Comparison of ENCODE assay signal across 13 cellular contexts in genomic region chrX:153909024-153909979, GRCh38. TPM values are rescaled to one million over a fixed set of nuclear protein-coding genes. Genes with fewer than 3 reads are reported as not detected.
A peak's percentile ranks its signal among the peaks of the same experiment; 100 is the strongest.
DNase-seq lines count a peak whose midpoint lies in the region; ATAC-seq and TF ChIP-seq lines count a peak whose summit lies in the region.
"Had no signal": no experiment of that assay in that cellular context is flagged by ENCODE, and none has a peak within 500 bp of the region (broad histone marks: within the 10 kb centered on the region; RNA-seq: fewer than 3 reads in every experiment).

No MANE protein-coding gene starts in this region.

- H3K79me1 ChIP-seq in mesendoderm (ENCODE audit: low read length) = no peaks in the 10 kb centered on the region

- H2BK120ac ChIP-seq in mesendoderm (ENCODE audit: low read depth, low read length) = no peak overlapping the region

- no peaks in the 10 kb centered on the region for H3K9me3 Mint-ChIP-seq in activated CD4-positive, alpha-beta T cell treated with anti-CD3 and anti-CD28 coated beads for 36 hours (ENCODE audit: low read depth)
- no peaks in the 10 kb centered on the region for H3K9me3 Mint-ChIP-seq in activated naive CD4-positive, alpha-beta T cell treated with anti-CD3 and anti-CD28 coated beads for 36 hours

- POLR2A ChIA-PET in activated CD4-positive, alpha-beta T cell treated with anti-CD3 and anti-CD28 coated beads for 36 hours (lab: Charles Lee) = no interaction called here

- CTCF ChIA-PET in activated CD4-positive, alpha-beta T cell treated with anti-CD3 and anti-CD28 coated beads for 36 hours (lab: Charles Lee) = no interaction called here
- CTCF ChIA-PET in activated naive CD4-positive, alpha-beta T cell treated with anti-CD3 and anti-CD28 coated beads for 36 hours (lab: Charles Lee) = no interaction called here

- H3K79me2 ChIP-seq in mesendoderm (ENCODE audit: control insufficient read depth, insufficient read depth, low read length) (no peaks in the 10 kb centered on the region), smooth muscle cell (ENCODE audit: low read depth) (no peaks in the 10 kb centered on the region)

- H3K27ac ChIP-seq in mesendoderm (ENCODE audit: low read depth, low read length) = no peak overlapping the region
- H3K27ac ChIP-seq in smooth muscle cell (ENCODE audit: low read depth) = no peak overlapping the region

- H4K5ac ChIP-seq in mesendoderm (ENCODE audit: low read length) = no peak overlapping the region

- H3K27ac Mint-ChIP-seq in activated CD4-positive, alpha-beta T cell treated with anti-CD3 and anti-CD28 coated beads for 36 hours = no peak overlapping the region
- H3K27ac Mint-ChIP-seq in activated naive CD4-positive, alpha-beta T cell treated with anti-CD3 and anti-CD28 coated beads for 36 hours = no peak overlapping the region

- H3K18ac ChIP-seq in mesendoderm (ENCODE audit: low read length) = no peak overlapping the region

- H4K20me1 ChIP-seq in smooth muscle cell (ENCODE audit: low read depth) = no peaks in the 10 kb centered on the region

- no peaks in the 10 kb centered on the region for H3K9me3 ChIP-seq in smooth muscle cell (replicated peaks; ENCODE audit: low read depth)

- peaks cover 5% of the 10 kb centered on the region for H3K36me3 Mint-ChIP-seq in activated CD4-positive, alpha-beta T cell treated with anti-CD3 and anti-CD28 coated beads for 36 hours (ENCODE audit: low read depth)
- peaks cover 10% of the 10 kb centered on the region for H3K36me3 Mint-ChIP-seq in activated naive CD4-positive, alpha-beta T cell treated with anti-CD3 and anti-CD28 coated beads for 36 hours (ENCODE audit: low read depth)

- H3K9ac ChIP-seq in mesendoderm (ENCODE audit: low read length) = no peak overlapping the region
- H3K9ac ChIP-seq in smooth muscle cell (ENCODE audit: low read depth) = no peak overlapping the region

- H3K27me3 ChIP-seq in mesendoderm (ENCODE audit: insufficient read depth, low read length, poor library complexity) (no peaks in the 10 kb centered on the region), smooth muscle cell (ENCODE audit: low read depth) (no peaks in the 10 kb centered on the region)

- no peak overlapping the region for H3K4ac ChIP-seq in mesendoderm (ENCODE audit: low read depth, low read length)

- H3F3A ChIP-seq in smooth muscle cell (ENCODE audit: low read depth) = no peaks in the 10 kb centered on the region

- H3K4me1 Mint-ChIP-seq in activated CD4-positive, alpha-beta T cell treated with anti-CD3 and anti-CD28 coated beads for 36 hours = peaks cover 11% of the 10 kb centered on the region
- peaks cover 11% of the 10 kb centered on the region for H3K4me1 Mint-ChIP-seq in activated naive CD4-positive, alpha-beta T cell treated with anti-CD3 and anti-CD28 coated beads for 36 hours (ENCODE audit: low read depth)

- WGBS in mesendoderm (ENCODE audit: extremely low coverage, insufficient coverage, low lambda C conversion rate) = no CpG with 5 or more reads among the region's 37 CpGs
- 83% methylated on average over 21 of the region's 37 CpGs for WGBS in smooth muscle cell (ENCODE audit: low lambda C conversion rate)

- H3K4me3 Mint-ChIP-seq in activated CD4-positive, alpha-beta T cell treated with anti-CD3 and anti-CD28 coated beads for 36 hours = no peak overlapping the region
- H3K4me3 Mint-ChIP-seq in activated naive CD4-positive, alpha-beta T cell treated with anti-CD3 and anti-CD28 coated beads for 36 hours = no peak overlapping the region

- no peak overlapping the region for H3K56ac ChIP-seq in mesendoderm (ENCODE audit: low read length)

- no peak overlapping the region for H3K4me3 ChIP-seq in mesendoderm (ENCODE audit: low read length)
- no peak overlapping the region for H3K4me3 ChIP-seq in smooth muscle cell
- H3K4me3 ChIP-seq: lung had no signal

- H2AFZ ChIP-seq in smooth muscle cell (ENCODE audit: low read depth) = no peak overlapping the region

- H3K27me3 Mint-ChIP-seq in activated CD4-positive, alpha-beta T cell treated with anti-CD3 and anti-CD28 coated beads for 36 hours = no peaks in the 10 kb centered on the region
- no peaks in the 10 kb centered on the region for H3K27me3 Mint-ChIP-seq in activated naive CD4-positive, alpha-beta T cell treated with anti-CD3 and anti-CD28 coated beads for 36 hours (ENCODE audit: low read depth)

- TF ChIP-seq CTCF in smooth muscle cell (IDR thresholded peaks at IDR 0.05; ENCODE audit: borderline replicate concordance, insufficient read depth, poor library complexity, severe bottlenecking) = no peak

- no peak overlapping the region for H2BK15ac ChIP-seq in mesendoderm (replicated peaks; ENCODE audit: low read depth)

- no peak overlapping the region for H2BK5ac ChIP-seq in mesendoderm (ENCODE audit: low read length)

- DNase-seq in activated CD4-positive, alpha-beta T cell treated with anti-CD3 and anti-CD28 coated beads for 36 hours = no peak
- DNase-seq in activated CD4-positive, alpha-beta T cell treated with anti-CD3 and anti-CD28 coated beads for 48 hours = no peak
- peak; percentile 56 for DNase-seq in NCI-H524 treated with DMSO at 0.1 percent for 48 hours (lab: John Stamatoyannopoulos, UW)
- peak; percentile 62 for DNase-seq in mesendoderm
- no peak for DNase-seq in smooth muscle cell (lab: John Stamatoyannopoulos, UW; ENCODE audit: unreplicated experiment)
- DNase-seq in activated naive CD4-positive, alpha-beta T cell treated with anti-CD3 and anti-CD28 coated beads for 36 hours = no peak
- DNase-seq: central memory CD4-positive, alpha-beta T cell; foreskin melanocyte; NCI-H748 treated with DMSO at 0.1 percent for 48 hours; T-helper 9 cell had no signal

- H2AK5ac ChIP-seq in mesendoderm (ENCODE audit: low read length) = no peak overlapping the region

- H3K4me2 ChIP-seq in mesendoderm (ENCODE audit: low read length) = no peak overlapping the region
- H3K4me2 ChIP-seq in smooth muscle cell = no peak overlapping the region

- intact Hi-C loops in activated CD4-positive, alpha-beta T cell treated with anti-CD3 and anti-CD28 coated beads for 36 hours (cut with DNase I, micrococcal nuclease) = no loop called here
- intact Hi-C loops in activated naive CD4-positive, alpha-beta T cell treated with anti-CD3 and anti-CD28 coated beads for 36 hours (cut with micrococcal nuclease) = no loop called here

- H4K8ac ChIP-seq in mesendoderm (ENCODE audit: low read depth, low read length) = no peak overlapping the region

- H3K23ac ChIP-seq in mesendoderm (ENCODE audit: low read length) = no peak overlapping the region

- H3K4me1 ChIP-seq in mesendoderm (ENCODE audit: control insufficient read depth, low read depth, low read length) = no peaks in the 10 kb centered on the region
- no peaks in the 10 kb centered on the region for H3K4me1 ChIP-seq in smooth muscle cell (ENCODE audit: low read depth)

- peak; percentile 24 for ATAC-seq in activated CD4-positive, alpha-beta T cell treated with anti-CD3 and anti-CD28 coated beads for 36 hours

- no peaks in the 10 kb centered on the region for H3K36me3 ChIP-seq in mesendoderm (ENCODE audit: control insufficient read depth, insufficient read depth, low read length)
- no peaks in the 10 kb centered on the region for H3K36me3 ChIP-seq in smooth muscle cell (ENCODE audit: low read depth)

RNA-seq across cellular contexts. Expression of gene AVPR2, which starts 4.8 kb away (rescaled TPM):
- not detected for total RNA-seq in activated CD4-positive, alpha-beta T cell treated with anti-CD3 and anti-CD28 coated beads for 36 hours
- polyA plus RNA-seq in mesendoderm (2013, experiment 1 of 2) = 0.03 TPM
- 0.03 TPM for polyA plus RNA-seq in mesendoderm (2013, experiment 2 of 2)
- not detected in 2 replicates for total RNA-seq in smooth muscle cell
- polyA plus RNA-seq in smooth muscle cell = not detected in 2 replicates
- not detected for total RNA-seq in activated naive CD4-positive, alpha-beta T cell treated with anti-CD3 and anti-CD28 coated beads for 36 hours
- total RNA-seq: LHCN-M2 had no signal
- polyA plus RNA-seq: AG04450 had no signal

RNA-seq across cellular contexts. Expression of gene ARHGAP4, which starts 16.8 kb away (rescaled TPM):
- total RNA-seq in activated CD4-positive, alpha-beta T cell treated with anti-CD3 and anti-CD28 coated beads for 36 hours = 100 to 1,000 TPM; 130 to 135 TPM
- 12.4 TPM for polyA plus RNA-seq in mesendoderm (2013, experiment 1 of 2)
- 12.0 TPM for polyA plus RNA-seq in mesendoderm (2013, experiment 2 of 2)
- 7.6 and 10.9 TPM in 2 replicates for total RNA-seq in smooth muscle cell
- polyA plus RNA-seq in smooth muscle cell = 11.5 and 15.5 TPM in 2 replicates
- 100 to 1,000 TPM; 154 to 161 TPM for total RNA-seq in activated naive CD4-positive, alpha-beta T cell treated with anti-CD3 and anti-CD28 coated beads for 36 hours

RNA-seq across cellular contexts. Expression of gene L1CAM, which starts 23.3 kb away (rescaled TPM):
- under 1 TPM; 0.47 to 0.57 TPM for total RNA-seq in activated CD4-positive, alpha-beta T cell treated with anti-CD3 and anti-CD28 coated beads for 36 hours
- 11.3 TPM for polyA plus RNA-seq in mesendoderm (2013, experiment 1 of 2)
- 10.2 TPM for polyA plus RNA-seq in mesendoderm (2013, experiment 2 of 2)
- 27.2 and 38.6 TPM in 2 replicates for total RNA-seq in smooth muscle cell
- 61.1 and 68.7 TPM in 2 replicates for polyA plus RNA-seq in smooth muscle cell
- total RNA-seq in activated naive CD4-positive, alpha-beta T cell treated with anti-CD3 and anti-CD28 coated beads for 36 hours = under 1 TPM; 0.40 to 0.57 TPM

RNA-seq across cellular contexts. Expression of gene NAA10, which starts 25.5 kb away (rescaled TPM):
- 100 to 1,000 TPM; 108 to 115 TPM for total RNA-seq in activated CD4-positive, alpha-beta T cell treated with anti-CD3 and anti-CD28 coated beads for 36 hours
- polyA plus RNA-seq in mesendoderm (2013, experiment 1 of 2) = 120 TPM
- polyA plus RNA-seq in mesendoderm (2013, experiment 2 of 2) = 121 TPM
- total RNA-seq in smooth muscle cell = 80.1 and 81.2 TPM in 2 replicates
- 124 and 149 TPM in 2 replicates for polyA plus RNA-seq in smooth muscle cell
- total RNA-seq in activated naive CD4-positive, alpha-beta T cell treated with anti-CD3 and anti-CD28 coated beads for 36 hours = 100 to 1,000 TPM; 120 to 121 TPM

RNA-seq across cellular contexts. Expression of gene RENBP, which starts 35.1 kb away (rescaled TPM):
- 1 to 10 TPM; 6.0 to 8.1 TPM for total RNA-seq in activated CD4-positive, alpha-beta T cell treated with anti-CD3 and anti-CD28 coated beads for 36 hours
- polyA plus RNA-seq in mesendoderm (2013, experiment 1 of 2) = 1.8 TPM
- polyA plus RNA-seq in mesendoderm (2013, experiment 2 of 2) = 1.7 TPM
- total RNA-seq in smooth muscle cell = not detected in 2 replicates
- polyA plus RNA-seq in smooth muscle cell = 0.11 and 0.43 TPM in 2 replicates
- 10 to 100 TPM; 11.3 to 13.1 TPM for total RNA-seq in activated naive CD4-positive, alpha-beta T cell treated with anti-CD3 and anti-CD28 coated beads for 36 hours

Comparison
In these comparisons a context has a peak if more than half of its experiments do, and no peak if none do; other contexts are left out.
1. DNase-seq: peak in NCI-H524 treated with DMSO at 0.1 percent for 48 hours (single experiment) and mesendoderm (single experiment); none in activated CD4-positive, alpha-beta T cell treated with anti-CD3 and anti-CD28 coated beads for 36 hours (single experiment), activated CD4-positive, alpha-beta T cell treated with anti-CD3 and anti-CD28 coated beads for 48 hours (single experiment), smooth muscle cell (single experiment) and activated naive CD4-positive, alpha-beta T cell treated with anti-CD3 and anti-CD28 coated beads for 36 hours (single experiment).
2. RNA of gene ARHGAP4, which starts 16.8 kb away (total RNA-seq): 154 to 161 TPM in activated naive CD4-positive, alpha-beta T cell treated with anti-CD3 and anti-CD28 coated beads for 36 hours and 130 to 135 TPM in activated CD4-positive, alpha-beta T cell treated with anti-CD3 and anti-CD28 coated beads for 36 hours; 7.6 to 10.9 TPM in smooth muscle cell; every median in the first group is over 10 times any median in the second.
3. RNA of gene L1CAM, which starts 23.3 kb away (total RNA-seq): 27.2 to 38.6 TPM in smooth muscle cell; 0.40 to 0.57 TPM in activated naive CD4-positive, alpha-beta T cell treated with anti-CD3 and anti-CD28 coated beads for 36 hours and 0.47 to 0.57 TPM in activated CD4-positive, alpha-beta T cell treated with anti-CD3 and anti-CD28 coated beads for 36 hours; every median in the first group is over 10 times any median in the second.